In genomic region chr17:44345497-44346026, GRCh38 we compare ENCODE assay signal across 8 cellular contexts. TPM values are rescaled to one million over a fixed set of nuclear protein-coding genes. Genes with fewer than 3 reads are reported as not detected.
DNase-seq lines count a peak whose midpoint lies in the region; ATAC-seq and TF ChIP-seq lines count a peak whose summit lies in the region.

No MANE protein-coding gene starts in this region.

- peaks cover 21% of the 10 kb centered on the region for H3K36me3 ChIP-seq in NT2/D1 (ENCODE audit: insufficient read depth, insufficient read length, low read length)
- peaks cover 0 to 20% of the 10 kb centered on the region in 2 donors for H3K36me3 ChIP-seq in gastroesophageal sphincter
- H3K36me3 ChIP-seq in neural cell (ENCODE audit: insufficient read depth, low read length): no peaks in the 10 kb centered on the region

- H3K9ac ChIP-seq in NT2/D1 (ENCODE audit: insufficient read length, low read depth): peak overlapping the region; percentile 94
- H3K9ac ChIP-seq in neural cell (ENCODE audit: low read length): peak overlapping the region; percentile 67

- TF ChIP-seq POLR2A in gastroesophageal sphincter (IDR thresholded peaks at IDR 0.05): no peak

- peak; percentile 75 for TF ChIP-seq RAD21 in neural cell (conservative IDR thresholded peaks at IDR 0.05)

- H3K4me3 ChIP-seq in NT2/D1 (ENCODE audit: insufficient read length, low read depth) (peak overlapping the region; percentile 94), gastroesophageal sphincter (peak overlapping the region; percentile 83 to 97), neural cell (ENCODE audit: low read length) (peak overlapping the region; percentile 85)

- no peaks in the 10 kb centered on the region for H3K9me2 ChIP-seq in neural cell (ENCODE audit: insufficient read depth, low read length)

- 3 to 7% methylated on average over 3 to 7 of the region's 21 CpGs for WGBS in gastroesophageal sphincter (ENCODE audit: low coverage in 1 of 2), 2 donors

- H3K27ac ChIP-seq in gastroesophageal sphincter (peak overlapping the region; percentile 87 to 91 (median 88)), neural cell (ENCODE audit: low read length) (peak overlapping the region; percentile 38)

- H3K4me1 ChIP-seq in NT2/D1 (ENCODE audit: insufficient read depth, insufficient read length): peaks cover 6% of the 10 kb centered on the region
- peaks cover 0 to 30% (median 12%) of the 10 kb centered on the region in 3 donors for H3K4me1 ChIP-seq in gastroesophageal sphincter

- ATAC-seq in HG03439 (IDR thresholded peaks at IDR 0.05; ENCODE audit: unreplicated experiment) (peak; percentile 4), gastroesophageal sphincter (peak; percentile 19), HG03342 (IDR thresholded peaks at IDR 0.05; ENCODE audit: unreplicated experiment) (no peak)

- H3K4me2 ChIP-seq in neural cell (ENCODE audit: low read length): peak overlapping the region; percentile 82

- no peaks in the 10 kb centered on the region for H3K9me3 ChIP-seq in NT2/D1 (ENCODE audit: insufficient read depth, low read length)
- H3K9me3 ChIP-seq in gastroesophageal sphincter: no peaks in the 10 kb centered on the region
- H3K9me3 ChIP-seq in neural cell (ENCODE audit: low read length): no peaks in the 10 kb centered on the region

- H2AFZ ChIP-seq in neural cell (ENCODE audit: low read depth, low read length): peak overlapping the region; percentile 61

- DNase-seq in NCI-H2196 (lab: John Stamatoyannopoulos, UW; ENCODE audit: unreplicated experiment) (peak; percentile 18), NCI-H2196 treated with DMSO at 0.1 percent for 48 hours (lab: John Stamatoyannopoulos, UW; ENCODE audit: unreplicated experiment) (no peak), NT2/D1 (ENCODE audit: low read depth, low spot score) (peak; percentile 67)
- DNase-seq in activated naive CD4-positive, alpha-beta T cell treated with anti-CD3 and anti-CD28 coated beads, Interleukin-2, amount 50 U/mL, for 16 hours: peak; percentile 44

- no peaks in the 10 kb centered on the region for H4K20me1 ChIP-seq in neural cell (ENCODE audit: insufficient read depth)

- no peaks in the 10 kb centered on the region for H3K79me2 ChIP-seq in neural cell (replicated peaks; ENCODE audit: insufficient read depth, low read length)

- TF ChIP-seq EP300 in gastroesophageal sphincter (IDR thresholded peaks at IDR 0.05) (no peak), neural cell (conservative IDR thresholded peaks at IDR 0.05; ENCODE audit: poor library complexity, severe bottlenecking) (no peak)

- no peaks in the 10 kb centered on the region for H3F3A ChIP-seq in neural cell (ENCODE audit: insufficient read depth, low read length, poor library complexity, severe bottlenecking)

- TF ChIP-seq CTCF in gastroesophageal sphincter (IDR thresholded peaks at IDR 0.05) (peak in 2 of 4 experiments; percentile 16 to 62), neural cell (IDR thresholded peaks at IDR 0.05; ENCODE audit: poor library complexity, severe bottlenecking) (peak; percentile 82)

- H3K27me3 ChIP-seq in NT2/D1 (ENCODE audit: insufficient read depth, insufficient read length): peaks cover 31% of the 10 kb centered on the region
- no peaks in the 10 kb centered on the region for H3K27me3 ChIP-seq in gastroesophageal sphincter
- H3K27me3 ChIP-seq in neural cell (ENCODE audit: insufficient read depth, low read depth, low read length): no peaks in the 10 kb centered on the region

TF ChIP-seq in neural cell, 6 proteins besides CTCF, POLR2A, EP300 and RAD21:
- TF ChIP-seq EZH2 (IDR thresholded peaks at IDR 0.05; ENCODE audit: borderline replicate concordance, insufficient read depth, low read length, poor library complexity, severe bottlenecking): no peak
- no peak for TF ChIP-seq MXI1 (conservative IDR thresholded peaks at IDR 0.05; ENCODE audit: poor library complexity, severe bottlenecking)
- TF ChIP-seq POLR2AphosphoS5 (IDR thresholded peaks at IDR 0.05): no peak
- TF ChIP-seq TAF1 (IDR thresholded peaks at IDR 0.05; ENCODE audit: low read depth): no peak
- no peak for TF ChIP-seq REST (IDR thresholded peaks at IDR 0.05; ENCODE audit: borderline replicate concordance)
- peak; percentile 75 for TF ChIP-seq SMC3 (conservative IDR thresholded peaks at IDR 0.05; ENCODE audit: poor library complexity)

RNA-seq across cellular contexts. Expression of gene GRN, which starts 0.5 kb away (rescaled TPM):
- total RNA-seq in gastroesophageal sphincter: 100 to 1,000 TPM; 108 to 237 (median 182) TPM
- 18.9 and 21.8 TPM in 2 replicates for polyA plus RNA-seq in neural cell
- polyA minus RNA-seq in neural cell: 18.9 and 31.9 TPM in 2 replicates

RNA-seq across cellular contexts. Expression of gene FAM171A2, which starts 18.1 kb away (rescaled TPM):
- 1 to 10 TPM in 2 of 4 donors, under 1 TPM in 1, not detected in 1; 0.50 to 3.0 (median 2.3) TPM for total RNA-seq in gastroesophageal sphincter
- 73.6 and 88.3 TPM in 2 replicates for polyA plus RNA-seq in neural cell
- 73.7 and 102 TPM in 2 replicates for polyA minus RNA-seq in neural cell

RNA-seq across cellular contexts. Expression of gene SLC25A39, which starts 20.9 kb away (rescaled TPM):
- total RNA-seq in gastroesophageal sphincter: 10 to 100 TPM; 36.2 to 61.8 (median 49.2) TPM
- polyA plus RNA-seq in neural cell: 73.4 and 98.8 TPM in 2 replicates
- 23.5 and 28.0 TPM in 2 replicates for polyA minus RNA-seq in neural cell

RNA-seq across cellular contexts. Expression of gene RUNDC3A, which starts 37.2 kb away (rescaled TPM):
- total RNA-seq in gastroesophageal sphincter: 1 to 10 TPM in 1 of 4 donors, under 1 TPM in 2, not detected in 1; 0.54 to 1.5 (median 0.69) TPM
- polyA plus RNA-seq in neural cell: 279 and 326 TPM in 2 replicates
- 130 and 135 TPM in 2 replicates for polyA minus RNA-seq in neural cell

RNA-seq across cellular contexts. Expression of gene ITGA2B, which starts 43.9 kb away (rescaled TPM):
- total RNA-seq in gastroesophageal sphincter: 1 to 10 TPM in 1 of 4 donors, under 1 TPM in 2, not detected in 1; 0.31 to 1.2 (median 0.45) TPM
- 3.1 and 3.9 TPM in 2 replicates for polyA plus RNA-seq in neural cell
- 2.4 and 2.8 TPM in 2 replicates for polyA minus RNA-seq in neural cell
